Comparison of ENCODE assay signal across 15 cellular contexts in genomic region chr4:39937683-39938268, GRCh38. TPM values are rescaled to one million over a fixed set of nuclear protein-coding genes. Genes with fewer than 3 reads are reported as not detected.
DNase-seq lines count a peak whose midpoint lies in the region; ATAC-seq, FAIRE-seq and TF ChIP-seq lines count a peak whose summit lies in the region.
"Had no signal": no experiment of that assay in that cellular context is flagged by ENCODE, and none has a peak within 500 bp of the region (broad histone marks: within the 10 kb centered on the region; RNA-seq: fewer than 3 reads in every experiment).

No MANE protein-coding gene starts in this region.

- peaks cover 16% of the 10 kb centered on the region for H3K4me1 ChIP-seq in astrocyte (ENCODE audit: insufficient read depth, low read length)
- H3K4me1 ChIP-seq: parathyroid adenoma had no signal

- no peaks in the 10 kb centered on the region for H3K27me3 ChIP-seq in astrocyte (ENCODE audit: insufficient read depth, low read length)
- H3K27me3 ChIP-seq: dorsolateral prefrontal cortex, suprapubic skin had no signal

- DNase-seq in activated naive CD4-positive, alpha-beta T cell treated with anti-CD3 and anti-CD28 coated beads for 36 hours = no peak
- no peak for DNase-seq in activated naive CD4-positive, alpha-beta T cell treated with anti-CD3 and anti-CD28 coated beads, Interleukin-2, amount 50 U/mL, for 16 hours
- no peak for DNase-seq in astrocyte (ENCODE audit: low read depth)
- DNase-seq in type B pancreatic cell (ENCODE audit: extremely low spot score, unreplicated experiment) = peak; percentile 13
- DNase-seq in iPS-NIHi7 (ENCODE audit: extremely low spot score) = no peak
- no peak for DNase-seq in 8988T
- DNase-seq: dorsolateral prefrontal cortex; NCI-H1105 treated with DMSO at 0.1 percent for 48 hours; NCI-H526; Right ventricle myocardium superior; stimulated activated CD4-positive, alpha-beta T cell treated with anti-CD3 and anti-CD28 coated beads, Interleukin-4, amount 100 ng/mL, for 24 hours had no signal

- ATAC-seq in HG02798 (IDR thresholded peaks at IDR 0.05; ENCODE audit: poor library complexity, unreplicated experiment) (peak; percentile 40), HG03039 (IDR thresholded peaks at IDR 0.05; ENCODE audit: unreplicated experiment) (no peak)

- H3K9me3 Mint-ChIP-seq in activated naive CD4-positive, alpha-beta T cell treated with anti-CD3 and anti-CD28 coated beads for 36 hours = no peaks in the 10 kb centered on the region
- no peaks in the 10 kb centered on the region for H3K9me3 Mint-ChIP-seq in astrocyte (ENCODE audit: unreplicated experiment)
- no peaks in the 10 kb centered on the region for H3K9me3 Mint-ChIP-seq in type B pancreatic cell

- H3K4me2 ChIP-seq in astrocyte (ENCODE audit: low read length) = no peak overlapping the region

- H3K36me3 ChIP-seq in astrocyte (ENCODE audit: insufficient read depth, low read length) = peaks cover 2% of the 10 kb centered on the region
- H3K36me3 ChIP-seq: suprapubic skin had no signal

- no peak for FAIRE-seq in astrocyte (lab: Jason Lieb, UNC)

- H3K9me3 ChIP-seq in astrocyte (ENCODE audit: insufficient read depth, low read depth, low read length) = no peaks in the 10 kb centered on the region
- H3K9me3 ChIP-seq: suprapubic skin had no signal

- H3K9ac ChIP-seq in astrocyte (ENCODE audit: low read length) = no peak overlapping the region
- H3K9ac ChIP-seq: parathyroid adenoma had no signal

- intact Hi-C loops in activated naive CD4-positive, alpha-beta T cell treated with anti-CD3 and anti-CD28 coated beads for 36 hours (cut with micrococcal nuclease) = no loop called here

- H3K79me2 ChIP-seq in astrocyte (ENCODE audit: insufficient read depth, low read length) = peaks cover 95% of the 10 kb centered on the region

- peak overlapping the region; percentile 72 for H3K27ac Mint-ChIP-seq in activated naive CD4-positive, alpha-beta T cell treated with anti-CD3 and anti-CD28 coated beads for 36 hours
- H3K27ac Mint-ChIP-seq in astrocyte (ENCODE audit: unreplicated experiment) (peak overlapping the region; percentile 26), type B pancreatic cell (no peak overlapping the region)

- CTCF ChIA-PET in activated naive CD4-positive, alpha-beta T cell treated with anti-CD3 and anti-CD28 coated beads for 36 hours (lab: Charles Lee) = interaction anchor here (0.6 to 0.9 kb wide), 2 partner anchors 9 to 73 kb away, joined by 5 to 8 read pairs; no protein-coding TSS in a partner anchor

- no peak overlapping the region for H3K4me3 Mint-ChIP-seq in activated naive CD4-positive, alpha-beta T cell treated with anti-CD3 and anti-CD28 coated beads for 36 hours
- H3K4me3 Mint-ChIP-seq in astrocyte (ENCODE audit: unreplicated experiment) (no peak overlapping the region), type B pancreatic cell (no peak overlapping the region)

- H4K20me1 ChIP-seq in astrocyte (ENCODE audit: insufficient read depth, low read length) = peaks cover 64% of the 10 kb centered on the region

- H3K27ac ChIP-seq in astrocyte (ENCODE audit: low read depth, low read length) = no peak overlapping the region
- H3K27ac ChIP-seq: dorsolateral prefrontal cortex, parathyroid adenoma, suprapubic skin had no signal

- no peak overlapping the region for H2AFZ ChIP-seq in astrocyte (ENCODE audit: low read depth, low read length)
- H2AFZ ChIP-seq: parathyroid adenoma had no signal

- no peaks in the 10 kb centered on the region for H3K27me3 Mint-ChIP-seq in activated naive CD4-positive, alpha-beta T cell treated with anti-CD3 and anti-CD28 coated beads for 36 hours (ENCODE audit: low read depth)
- H3K27me3 Mint-ChIP-seq in astrocyte (ENCODE audit: low read depth, unreplicated experiment) = no peaks in the 10 kb centered on the region
- no peaks in the 10 kb centered on the region for H3K27me3 Mint-ChIP-seq in type B pancreatic cell

- H3K4me3 ChIP-seq in astrocyte (ENCODE audit: insufficient read depth, low read depth, low read length) = no peak overlapping the region
- H3K4me3 ChIP-seq: dorsolateral prefrontal cortex, suprapubic skin had no signal

- H3K4me1 Mint-ChIP-seq in activated naive CD4-positive, alpha-beta T cell treated with anti-CD3 and anti-CD28 coated beads for 36 hours (ENCODE audit: low read depth) = peaks cover 62% of the 10 kb centered on the region
- H3K4me1 Mint-ChIP-seq in astrocyte (ENCODE audit: low read depth, unreplicated experiment) (peaks cover 36% of the 10 kb centered on the region), type B pancreatic cell (ENCODE audit: unreplicated experiment) (peaks cover 35% of the 10 kb centered on the region)

- peaks cover 17% of the 10 kb centered on the region for H3K36me3 Mint-ChIP-seq in activated naive CD4-positive, alpha-beta T cell treated with anti-CD3 and anti-CD28 coated beads for 36 hours (ENCODE audit: low read depth)
- H3K36me3 Mint-ChIP-seq in astrocyte (ENCODE audit: low read depth, unreplicated experiment) = peaks cover 5% of the 10 kb centered on the region
- H3K36me3 Mint-ChIP-seq in type B pancreatic cell = peaks cover 10% of the 10 kb centered on the region

- TF ChIP-seq CTCF in astrocyte (IDR thresholded peaks at IDR 0.05; ENCODE audit: insufficient read depth, low read depth, low read length) (no peak), type B pancreatic cell (conservative IDR thresholded peaks at IDR 0.05) (no peak)

RNA-seq across cellular contexts. Expression of gene PDS5A, which starts 39.9 kb away (rescaled TPM):
- 10 to 100 TPM; 86.8 to 89.1 TPM for total RNA-seq in activated naive CD4-positive, alpha-beta T cell treated with anti-CD3 and anti-CD28 coated beads for 36 hours
- total RNA-seq in astrocyte = 49.5 and 55.9 TPM in 2 replicates
- 67.1 and 73.3 TPM in 2 replicates for total RNA-seq in type B pancreatic cell (ENCODE audit: low replicate concordance)
